In genomic region chr1:111197598-111198289, GRCh38 we compare ENCODE assay signal across 8 cellular contexts. TPM values are rescaled to one million over a fixed set of nuclear protein-coding genes. Genes with fewer than 3 reads are reported as not detected.
DNase-seq lines count a peak whose midpoint lies in the region; ATAC-seq lines count a peak whose summit lies in the region.

No MANE protein-coding gene starts in this region.

- H3K27ac Mint-ChIP-seq in activated CD8-positive, alpha-beta T cell treated with anti-CD3 and anti-CD28 coated beads, Interleukin-2, amount 10 ng/mL, durations not matched to agents 7 days and 5 days = peak overlapping the region; percentile 99

- DNase-seq in ELF-1 (ENCODE audit: low read depth, low spot score) (peak; percentile 85), M059J (ENCODE audit: low read depth) (peak; percentile 25), foreskin melanocyte (peak; percentile 29), NCI-H1436 (lab: John Stamatoyannopoulos, UW) (no peak)
- peak; percentile 76 for DNase-seq in activated CD8-positive, alpha-beta T cell treated with anti-CD3 and anti-CD28 coated beads, Interleukin-2, amount 10 ng/mL, durations not matched to agents 7 days and 5 days
- peak; percentile 27 to 75 (median 68) for DNase-seq in stimulated activated naive CD4-positive, alpha-beta T cell (lab: John Stamatoyannopoulos, UW)

- H3K4me3 Mint-ChIP-seq in activated CD8-positive, alpha-beta T cell treated with anti-CD3 and anti-CD28 coated beads, Interleukin-2, amount 10 ng/mL, durations not matched to agents 7 days and 5 days = peak overlapping the region; percentile 99

- H3K36me3 Mint-ChIP-seq in activated CD8-positive, alpha-beta T cell treated with anti-CD3 and anti-CD28 coated beads, Interleukin-2, amount 10 ng/mL, durations not matched to agents 7 days and 5 days (ENCODE audit: low read depth) = peaks cover 86% of the 10 kb centered on the region

- H3K27me3 Mint-ChIP-seq in activated CD8-positive, alpha-beta T cell treated with anti-CD3 and anti-CD28 coated beads, Interleukin-2, amount 10 ng/mL, durations not matched to agents 7 days and 5 days (ENCODE audit: low read depth) = no peaks in the 10 kb centered on the region

- ATAC-seq in activated CD8-positive, alpha-beta T cell treated with anti-CD3 and anti-CD28 coated beads, Interleukin-2, amount 10 ng/mL, durations not matched to agents 7 days and 5 days = peak; percentile 46
- ATAC-seq in GM18858 (IDR thresholded peaks at IDR 0.05; ENCODE audit: unreplicated experiment) = no peak
- ATAC-seq in HG03039 (IDR thresholded peaks at IDR 0.05; ENCODE audit: unreplicated experiment) = no peak

- no peaks in the 10 kb centered on the region for H3K9me3 Mint-ChIP-seq in activated CD8-positive, alpha-beta T cell treated with anti-CD3 and anti-CD28 coated beads, Interleukin-2, amount 10 ng/mL, durations not matched to agents 7 days and 5 days (ENCODE audit: insufficient read depth)

- peaks cover 62% of the 10 kb centered on the region for H3K4me1 Mint-ChIP-seq in activated CD8-positive, alpha-beta T cell treated with anti-CD3 and anti-CD28 coated beads, Interleukin-2, amount 10 ng/mL, durations not matched to agents 7 days and 5 days (ENCODE audit: low read depth)

- POLR2A ChIA-PET in activated CD8-positive, alpha-beta T cell treated with anti-CD3 and anti-CD28 coated beads, Interleukin-2, amount 10 ng/mL, durations not matched to agents 7 days and 5 days (lab: Charles Lee) = interaction anchor here (0.8 to 10.4 kb wide), 9 partner anchors 10 to 251 kb away, joined by 3 to 570 read pairs (median 6); partner anchors contain the start of genes ATP5PB, CEPT1, DRAM2 and WDR77

- CTCF ChIA-PET in activated CD8-positive, alpha-beta T cell treated with anti-CD3 and anti-CD28 coated beads, Interleukin-2, amount 10 ng/mL, durations not matched to agents 7 days and 5 days (lab: Charles Lee) = interaction anchor here (0.8 to 14.9 kb wide), 12 partner anchors 9 to 550 kb away, joined by 3 to 528 read pairs (median 4); partner anchors contain the start of gene CHI3L2

RNA-seq across cellular contexts. Expression of gene DENND2D, which starts 2.7 kb away (rescaled TPM):
- 4.3 and 10.2 TPM in 2 replicates for total RNA-seq in M059J (2014; rRNA removed; shearing (Covaris generic))
- total RNA-seq in activated CD8-positive, alpha-beta T cell treated with anti-CD3 and anti-CD28 coated beads, Interleukin-2, amount 10 ng/mL, durations not matched to agents 7 days and 5 days = 100 to 1,000 TPM; 262 to 275 TPM

RNA-seq across cellular contexts. Expression of gene CHI3L2, which starts 29.8 kb away (rescaled TPM):
- 0.15 and 0.37 TPM in 2 replicates for total RNA-seq in M059J (2014; rRNA removed; shearing (Covaris generic))
- total RNA-seq in activated CD8-positive, alpha-beta T cell treated with anti-CD3 and anti-CD28 coated beads, Interleukin-2, amount 10 ng/mL, durations not matched to agents 7 days and 5 days = 10 to 100 TPM; 23.8 to 27.0 TPM

RNA-seq across cellular contexts. Expression of gene CEPT1, which starts 57.7 kb away (rescaled TPM):
- total RNA-seq in M059J (2014; rRNA removed; shearing (Covaris generic)) = 37.7 and 49.1 TPM in 2 replicates
- total RNA-seq in activated CD8-positive, alpha-beta T cell treated with anti-CD3 and anti-CD28 coated beads, Interleukin-2, amount 10 ng/mL, durations not matched to agents 7 days and 5 days = 10 to 100 TPM; 36.6 to 37.5 TPM

RNA-seq across cellular contexts. Expression of gene DRAM2, which starts 57.9 kb away (rescaled TPM):
- total RNA-seq in M059J (2014; rRNA removed; shearing (Covaris generic)) = 39.2 and 53.8 TPM in 2 replicates
- total RNA-seq in activated CD8-positive, alpha-beta T cell treated with anti-CD3 and anti-CD28 coated beads, Interleukin-2, amount 10 ng/mL, durations not matched to agents 7 days and 5 days = 10 to 100 TPM; 27.5 to 29.3 TPM

Comparison
In these comparisons a context has a peak if more than half of its experiments do, and no peak if none do; other contexts are left out.
1. RNA of gene DENND2D, which starts 2.7 kb away (total RNA-seq): 262 to 275 TPM in activated CD8-positive, alpha-beta T cell treated with anti-CD3 and anti-CD28 coated beads, Interleukin-2, amount 10 ng/mL, durations not matched to agents 7 days and 5 days; 4.3 to 10.2 TPM in M059J; every median in the first group is over 10 times any median in the second.
2. RNA of gene CHI3L2, which starts 29.8 kb away (total RNA-seq): 23.8 to 27.0 TPM in activated CD8-positive, alpha-beta T cell treated with anti-CD3 and anti-CD28 coated beads, Interleukin-2, amount 10 ng/mL, durations not matched to agents 7 days and 5 days; 0.15 to 0.37 TPM in M059J; every median in the first group is over 10 times any median in the second.